In genomic region chr7:158110661-158111555, GRCh38 we compare ENCODE assay signal across 19 cellular contexts.
DNase-seq lines count a peak whose midpoint lies in the region; ATAC-seq and TF ChIP-seq lines count a peak whose summit lies in the region.
"Had no signal": no experiment of that assay in that cellular context is flagged by ENCODE, and none has a peak within 500 bp of the region (broad histone marks: within the 10 kb centered on the region; RNA-seq: fewer than 3 reads in every experiment).

No MANE protein-coding gene starts in this region.

- H3K9me3 Mint-ChIP-seq in activated T-helper 2 cell treated with anti-CD3 and anti-CD28 coated beads, Interferon-gamma antibody, Interleukin-2, Interleukin-4, amounts not matched to agents 10 μg/mL and 5 μg/mL and 100 μg/mL, durations not matched to agents 14 hours and 24 hours and 36 hours: peaks cover 55% of the 10 kb centered on the region

- H3K4me1 Mint-ChIP-seq in activated T-helper 2 cell treated with anti-CD3 and anti-CD28 coated beads, Interferon-gamma antibody, Interleukin-2, Interleukin-4, amounts not matched to agents 10 μg/mL and 5 μg/mL and 100 μg/mL, durations not matched to agents 14 hours and 24 hours and 36 hours (ENCODE audit: low read depth): no peaks in the 10 kb centered on the region
- H3K4me1 Mint-ChIP-seq: activated CD8-positive, alpha-beta memory T cell treated with anti-CD3 and anti-CD28 coated beads, Interleukin-2, amount 10 ng/mL, durations not matched to agents 7 days and 5 days; B cell had no signal

- WGBS in esophagus squamous epithelium, 2 donors: 72 to 86% methylated on average over 11 of the region's 26 CpGs

- H3K4me3 Mint-ChIP-seq in activated T-helper 2 cell treated with anti-CD3 and anti-CD28 coated beads, Interferon-gamma antibody, Interleukin-2, Interleukin-4, amounts not matched to agents 10 μg/mL and 5 μg/mL and 100 μg/mL, durations not matched to agents 14 hours and 24 hours and 36 hours (ENCODE audit: low read depth): no peak overlapping the region
- H3K4me3 Mint-ChIP-seq: activated CD8-positive, alpha-beta memory T cell treated with anti-CD3 and anti-CD28 coated beads, Interleukin-2, amount 10 ng/mL, durations not matched to agents 7 days and 5 days; B cell had no signal

- no peak overlapping the region for H3K27ac ChIP-seq in esophagus squamous epithelium
- H3K27ac ChIP-seq: parathyroid adenoma, WERI-Rb-1 had no signal

- no peak for TF ChIP-seq POLR2A in esophagus squamous epithelium (IDR thresholded peaks at IDR 0.05)

- H3K27ac Mint-ChIP-seq in activated T-helper 2 cell treated with anti-CD3 and anti-CD28 coated beads, Interferon-gamma antibody, Interleukin-2, Interleukin-4, amounts not matched to agents 10 μg/mL and 5 μg/mL and 100 μg/mL, durations not matched to agents 14 hours and 24 hours and 36 hours: no peak overlapping the region
- H3K27ac Mint-ChIP-seq: activated CD8-positive, alpha-beta memory T cell treated with anti-CD3 and anti-CD28 coated beads, Interleukin-2, amount 10 ng/mL, durations not matched to agents 7 days and 5 days; B cell had no signal

- peak; percentile 95 for DNase-seq in DMS79 (lab: John Stamatoyannopoulos, UW)
- DNase-seq in NCI-H1417 (lab: John Stamatoyannopoulos, UW): peak; percentile 85 to 99 (median 94)
- peak; percentile 83 for DNase-seq in NCI-H69 (lab: John Stamatoyannopoulos, UW)
- peak; percentile 64 for DNase-seq in islet precursor cell
- DNase-seq in esophagus squamous epithelium (lab: John Stamatoyannopoulos, UW): no peak
- DNase-seq in activated T-helper 2 cell treated with anti-CD3 and anti-CD28 coated beads, Interferon-gamma antibody, Interleukin-2, Interleukin-4, amounts not matched to agents 10 μg/mL and 5 μg/mL and 100 μg/mL, durations not matched to agents 14 hours and 24 hours and 36 hours (ENCODE audit: low spot score): no peak
- no peak for DNase-seq in mucosa of descending colon
- DNase-seq: activated CD8-positive, alpha-beta memory T cell treated with anti-CD3 and anti-CD28 coated beads, Interleukin-2, amount 10 ng/mL, durations not matched to agents 7 days and 5 days; activated naive CD4-positive, alpha-beta T cell treated with Interleukin-2 at 50 U/mL for 16 hours; DMS153; GOT3; kidney; NCI-H1436; small intestine; stimulated activated naive CD4-positive, alpha-beta T cell; WERI-Rb-1 had no signal

- H3K9me3 ChIP-seq in esophagus squamous epithelium (no peaks in the 10 kb centered on the region), mucosa of descending colon (no peaks in the 10 kb centered on the region)

- H3K4me1 ChIP-seq in esophagus squamous epithelium: no peaks in the 10 kb centered on the region
- H3K4me1 ChIP-seq in mucosa of descending colon (ENCODE audit: low read depth): no peaks in the 10 kb centered on the region
- H3K4me1 ChIP-seq: parathyroid adenoma had no signal

- ATAC-seq in HG03095 (IDR thresholded peaks at IDR 0.05; ENCODE audit: unreplicated experiment) (no peak), mucosa of descending colon (no peak)
- ATAC-seq: activated CD8-positive, alpha-beta memory T cell treated with anti-CD3 and anti-CD28 coated beads, Interleukin-2, amount 10 ng/mL, durations not matched to agents 7 days and 5 days had no signal

- H3K4me3 ChIP-seq in esophagus squamous epithelium (no peak overlapping the region), mucosa of descending colon (no peak overlapping the region)

- intact Hi-C loops in esophagus squamous epithelium (cut with DNase I) (no loop called here), mucosa of descending colon (cut with DNase I, micrococcal nuclease) (no loop called here)
- intact Hi-C loops in activated T-helper 2 cell treated with anti-CD3 and anti-CD28 coated beads, Interferon-gamma antibody, Interleukin-2, Interleukin-4, amounts not matched to agents 10 μg/mL and 5 μg/mL and 100 μg/mL, durations not matched to agents 14 hours and 24 hours and 36 hours (cut with micrococcal nuclease): no loop called here

- no peaks in the 10 kb centered on the region for H3K27me3 Mint-ChIP-seq in activated T-helper 2 cell treated with anti-CD3 and anti-CD28 coated beads, Interferon-gamma antibody, Interleukin-2, Interleukin-4, amounts not matched to agents 10 μg/mL and 5 μg/mL and 100 μg/mL, durations not matched to agents 14 hours and 24 hours and 36 hours (ENCODE audit: low read depth)
- H3K27me3 Mint-ChIP-seq: activated CD8-positive, alpha-beta memory T cell treated with anti-CD3 and anti-CD28 coated beads, Interleukin-2, amount 10 ng/mL, durations not matched to agents 7 days and 5 days; B cell had no signal

- H3K36me3 ChIP-seq in esophagus squamous epithelium (no peaks in the 10 kb centered on the region), mucosa of descending colon (ENCODE audit: low read depth) (no peaks in the 10 kb centered on the region)
- H3K36me3 ChIP-seq: WERI-Rb-1 had no signal

- H3K27me3 ChIP-seq in esophagus squamous epithelium: peaks cover 0 to 4% (median 0%) of the 10 kb centered on the region in 4 donors

- TF ChIP-seq CTCF in esophagus squamous epithelium (IDR thresholded peaks at IDR 0.05) (no peak), mucosa of descending colon (IDR thresholded peaks at IDR 0.05) (no peak)

- H3K36me3 Mint-ChIP-seq in activated T-helper 2 cell treated with anti-CD3 and anti-CD28 coated beads, Interferon-gamma antibody, Interleukin-2, Interleukin-4, amounts not matched to agents 10 μg/mL and 5 μg/mL and 100 μg/mL, durations not matched to agents 14 hours and 24 hours and 36 hours (ENCODE audit: low read depth): no peaks in the 10 kb centered on the region
- H3K36me3 Mint-ChIP-seq: activated CD8-positive, alpha-beta memory T cell treated with anti-CD3 and anti-CD28 coated beads, Interleukin-2, amount 10 ng/mL, durations not matched to agents 7 days and 5 days had no signal

Comparison
In these comparisons a context has a peak if more than half of its experiments do, and no peak if none do; other contexts are left out.
1. DNase-seq: peak in DMS79 (single experiment), NCI-H1417 (3 of 3), NCI-H69 (single experiment) and islet precursor cell (single experiment); none in esophagus squamous epithelium (single experiment), activated T-helper 2 cell treated with anti-CD3 and anti-CD28 coated beads, Interferon-gamma antibody, Interleukin-2, Interleukin-4, amounts not matched to agents 10 μg/mL and 5 μg/mL and 100 μg/mL, durations not matched to agents 14 hours and 24 hours and 36 hours (single experiment) and mucosa of descending colon (0 of 3).